18 cellular contexts compared by ENCODE assay signal in the genomic region with DNA sequence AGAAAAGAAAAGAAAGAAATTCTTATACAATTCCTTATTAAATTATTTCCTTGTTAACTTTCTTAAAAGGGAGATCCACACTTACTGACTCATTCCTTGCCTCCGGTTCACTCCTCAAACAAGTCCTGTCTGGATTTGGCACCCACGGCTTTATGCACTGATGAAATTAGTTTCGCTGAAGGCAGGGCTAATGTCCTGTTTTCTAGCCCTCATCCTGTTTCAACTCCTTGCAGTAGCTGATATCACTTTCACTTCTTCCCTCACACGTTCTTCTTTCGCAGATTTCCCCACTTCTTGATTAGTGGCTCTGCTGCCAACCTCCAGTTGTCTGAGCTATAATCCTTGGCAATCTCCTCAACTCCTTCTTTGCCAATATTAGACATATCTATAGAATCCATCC.
DNase-seq lines count a peak whose midpoint lies in the region; ATAC-seq, FAIRE-seq and TF ChIP-seq lines count a peak whose summit lies in the region.
"Had no signal": no experiment of that assay in that cellular context is flagged by ENCODE, and none has a peak within 500 bp of the region (broad histone marks: within the 10 kb centered on the region; RNA-seq: fewer than 3 reads in every experiment).

No MANE protein-coding gene starts in this region.

- peak; percentile 70 for ATAC-seq in GM21723 (IDR thresholded peaks at IDR 0.05; ENCODE audit: unreplicated experiment)
- ATAC-seq: body of pancreas, gastroesophageal sphincter had no signal

- FAIRE-seq in D721Med (lab: Jason Lieb, UNC): no peak
- FAIRE-seq: islet of Langerhans had no signal

- no peaks in the 10 kb centered on the region for H3K9me3 ChIP-seq in BE2C
- H3K9me3 ChIP-seq: body of pancreas, gastroesophageal sphincter, upper lobe of left lung had no signal

- DNase-seq in GM12865 (ENCODE audit: low read depth) (peak; percentile 63), NOMO-1 treated with DMSO at 0.1 percent for 48 hours (lab: John Stamatoyannopoulos, UW; ENCODE audit: unreplicated experiment) (peak; percentile 80), germinal center (ENCODE audit: low spot score) (peak; percentile 22), D721Med (ENCODE audit: insufficient read length, low spot score) (no peak), BE2C (no peak), NCI-H82 (lab: John Stamatoyannopoulos, UW) (no peak), DMS153 treated with DMSO at 0.1 percent for 48 hours (lab: John Stamatoyannopoulos, UW; ENCODE audit: unreplicated experiment) (no peak)
- DNase-seq: activated naive CD4-positive, alpha-beta T cell; body of pancreas; effector CD4-positive, alpha-beta T cell; NCI-H2029; stimulated activated CD4-positive, alpha-beta T cell treated with anti-CD3 and anti-CD28 coated beads, Interleukin-1b, Interleukin-23, amount 100 ng/mL, for 48 hours; stimulated activated CD8-positive, alpha-beta memory T cell treated with anti-CD3 and anti-CD28 coated beads, Interleukin-4, amount 100 ng/mL, for 48 hours; upper lobe of left lung had no signal

- H3K4me1 ChIP-seq in BE2C: 0 out of 2 replicates have a peak, but pooled peaks cover 3% of the 10 kb centered on the region

- H3K27me3 ChIP-seq in BE2C: no peaks in the 10 kb centered on the region
- H3K27me3 ChIP-seq: body of pancreas, gastroesophageal sphincter, upper lobe of left lung had no signal

- H3K36me3 ChIP-seq in BE2C: no peaks in the 10 kb centered on the region
- H3K36me3 ChIP-seq: gastroesophageal sphincter, upper lobe of left lung had no signal

- H3K4me3 ChIP-seq in GM12865 (ENCODE audit: low read depth, low read length): no peak overlapping the region
- no peak overlapping the region for H3K4me3 ChIP-seq in BE2C (ENCODE audit: low read depth, low read length)
- H3K4me3 ChIP-seq: body of pancreas, gastroesophageal sphincter, SK-N-MC, upper lobe of left lung had no signal

- TF ChIP-seq CTCF in GM12865 (IDR thresholded peaks at IDR 0.05; ENCODE audit: insufficient read depth, low read depth, low read length, missing control alignments): no peak
- TF ChIP-seq CTCF in D721Med (IDR thresholded peaks at IDR 0.05; ENCODE audit: insufficient read depth, missing control alignments): no peak
- TF ChIP-seq CTCF in BE2C (IDR thresholded peaks at IDR 0.05; ENCODE audit: low read depth, low read length): no peak

Comparison
In these comparisons a context has a peak if more than half of its experiments do, and no peak if none do; other contexts are left out.
1. DNase-seq: peak in GM12865 (single experiment), NOMO-1 treated with DMSO at 0.1 percent for 48 hours (single experiment) and germinal center (single experiment); none in D721Med (single experiment), BE2C (single experiment), NCI-H82 (single experiment) and DMS153 treated with DMSO at 0.1 percent for 48 hours (single experiment).